In genomic region chr15:101641894-101642293, GRCh38 we compare ENCODE assay signal across 8 cellular contexts. TPM values are rescaled to one million over a fixed set of nuclear protein-coding genes. Genes with fewer than 3 reads are reported as not detected.
DNase-seq lines count a peak whose midpoint lies in the region; ATAC-seq and TF ChIP-seq lines count a peak whose summit lies in the region.

No MANE protein-coding gene starts in this region.

- no peaks in the 10 kb centered on the region for H3K27me3 Mint-ChIP-seq in activated CD8-positive, alpha-beta T cell treated with anti-CD3 and anti-CD28 coated beads, Interleukin-2, amount 10 ng/mL, durations not matched to agents 7 days and 5 days (ENCODE audit: low read depth)

- H3K27ac Mint-ChIP-seq in activated CD8-positive, alpha-beta T cell treated with anti-CD3 and anti-CD28 coated beads, Interleukin-2, amount 10 ng/mL, durations not matched to agents 7 days and 5 days = peak overlapping the region; percentile 61

- ATAC-seq in activated CD8-positive, alpha-beta T cell treated with anti-CD3 and anti-CD28 coated beads, Interleukin-2, amount 10 ng/mL, durations not matched to agents 7 days and 5 days = peak; percentile 27
- ATAC-seq in HG03159 (IDR thresholded peaks at IDR 0.05; ENCODE audit: unreplicated experiment) (no peak), HG03469 (IDR thresholded peaks at IDR 0.05; ENCODE audit: unreplicated experiment) (no peak)

- no peak for TF ChIP-seq CTCF in RWPE1 (conservative IDR thresholded peaks at IDR 0.05; ENCODE audit: low read depth)
- TF ChIP-seq CTCF in coronary artery (IDR thresholded peaks at IDR 0.05) = no peak

- no peak overlapping the region for H3K4me3 Mint-ChIP-seq in activated CD8-positive, alpha-beta T cell treated with anti-CD3 and anti-CD28 coated beads, Interleukin-2, amount 10 ng/mL, durations not matched to agents 7 days and 5 days

- H3K4me1 Mint-ChIP-seq in activated CD8-positive, alpha-beta T cell treated with anti-CD3 and anti-CD28 coated beads, Interleukin-2, amount 10 ng/mL, durations not matched to agents 7 days and 5 days (ENCODE audit: low read depth) = peaks cover 17% of the 10 kb centered on the region

- no peak overlapping the region for H3K4me3 ChIP-seq in coronary artery

- H3K27ac ChIP-seq in RWPE1 (no peak overlapping the region), coronary artery (no peak overlapping the region)

- CTCF ChIA-PET in activated CD8-positive, alpha-beta T cell treated with anti-CD3 and anti-CD28 coated beads, Interleukin-2, amount 10 ng/mL, durations not matched to agents 7 days and 5 days (lab: Charles Lee) = interaction anchor here (0.6 to 8.3 kb wide), 39 partner anchors 8 to 724 kb away, joined by 3 to 202 read pairs (median 4); partner anchors contain the start of genes CHSY1, SNRPA1 and TM2D3
- CTCF ChIA-PET in RWPE1 (lab: Yijun Ruan, JAX) = interaction anchor here (0.7 to 1.9 kb wide), 11 partner anchors 8 to 353 kb away, joined by 3 to 11 read pairs (median 4); partner anchors contain the start of gene TM2D3

- peaks cover 60% of the 10 kb centered on the region for H3K36me3 Mint-ChIP-seq in activated CD8-positive, alpha-beta T cell treated with anti-CD3 and anti-CD28 coated beads, Interleukin-2, amount 10 ng/mL, durations not matched to agents 7 days and 5 days (ENCODE audit: low read depth)

- H3K9me3 Mint-ChIP-seq in activated CD8-positive, alpha-beta T cell treated with anti-CD3 and anti-CD28 coated beads, Interleukin-2, amount 10 ng/mL, durations not matched to agents 7 days and 5 days (ENCODE audit: insufficient read depth) = no peaks in the 10 kb centered on the region

- DNase-seq in COLO829 (ENCODE audit: low spot score) = peak; percentile 25
- DNase-seq in LoVo (ENCODE audit: low spot score) = peak; percentile 61
- no peak for DNase-seq in activated CD8-positive, alpha-beta T cell treated with anti-CD3 and anti-CD28 coated beads, Interleukin-2, amount 10 ng/mL, durations not matched to agents 7 days and 5 days
- peak; percentile 79 for DNase-seq in left kidney (ENCODE audit: low read depth, low spot score)
- DNase-seq in RWPE1 (ENCODE audit: low spot score) = no peak
- DNase-seq in coronary artery (ENCODE audit: low spot score) = no peak

- POLR2A ChIA-PET in activated CD8-positive, alpha-beta T cell treated with anti-CD3 and anti-CD28 coated beads, Interleukin-2, amount 10 ng/mL, durations not matched to agents 7 days and 5 days (lab: Charles Lee) = interaction anchor here (1.0 to 2.9 kb wide), 4 partner anchors 10 to 354 kb away, joined by 3 to 13 read pairs (median 4); partner anchors contain the start of gene SNRPA1
- POLR2A ChIA-PET in RWPE1 (lab: Yijun Ruan, JAX; ENCODE audit: low non-redundant PET) = no interaction called here

RNA-seq across cellular contexts. Expression of gene TM2D3, which starts 10.3 kb away (rescaled TPM):
- 10 to 100 TPM; 36.8 to 38.8 TPM for total RNA-seq in activated CD8-positive, alpha-beta T cell treated with anti-CD3 and anti-CD28 coated beads, Interleukin-2, amount 10 ng/mL, durations not matched to agents 7 days and 5 days

Comparison
In these comparisons a context has a peak if more than half of its experiments do, and no peak if none do; other contexts are left out.
1. DNase-seq: peak in COLO829 (single experiment), LoVo (single experiment) and left kidney (single experiment); none in activated CD8-positive, alpha-beta T cell treated with anti-CD3 and anti-CD28 coated beads, Interleukin-2, amount 10 ng/mL, durations not matched to agents 7 days and 5 days (single experiment), RWPE1 (single experiment) and coronary artery (single experiment).